Comparison of ENCODE assay signal across 26 cellular contexts in the genomic region with DNA sequence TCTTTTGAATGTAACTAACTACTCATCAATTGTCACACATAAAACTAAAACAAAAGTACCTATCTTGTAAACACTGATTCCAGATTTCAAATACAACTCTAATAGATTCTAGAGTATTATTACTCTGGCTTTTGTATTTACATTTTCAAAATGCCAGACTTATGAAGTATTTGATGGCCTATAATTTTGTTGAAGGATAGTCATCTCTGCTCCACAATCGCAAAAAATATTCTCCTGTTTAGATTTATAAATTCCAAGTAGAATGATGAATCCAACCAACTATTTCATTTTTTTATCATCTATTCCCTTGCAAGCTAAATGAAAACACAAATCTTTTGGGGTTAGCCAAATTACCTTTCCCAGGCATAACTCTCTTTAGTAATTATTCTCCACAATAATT.
"Had no signal": no experiment of that assay in that cellular context is flagged by ENCODE, and none has a peak within 500 bp of the region (broad histone marks: within the 10 kb centered on the region; RNA-seq: fewer than 3 reads in every experiment).

No MANE protein-coding gene starts in this region.

- H3K4me2 ChIP-seq: smooth muscle cell had no signal

- H3K4me1 ChIP-seq: right lobe of liver, uterus had no signal

- DNase-seq: hippocampal formation; kidney; left ventricle myocardium inferior; mesendoderm; midbrain; mucosa of descending colon; naive thymus-derived CD4-positive, alpha-beta T cell; nucleus accumbens; ovary; right lobe of liver; stimulated activated CD4-positive, alpha-beta T cell treated with anti-CD3 and anti-CD28 coated beads, Interleukin-1b, Interleukin-23, amount 100 ng/mL, for 48 hours; stimulated activated CD4-positive, alpha-beta T cell treated with anti-CD3 and anti-CD28 coated beads, Interleukin-2, amount 100 ng/mL, for 48 hours; stimulated activated CD4-positive, alpha-beta T cell treated with anti-CD3 and anti-CD28 coated beads, Interleukin-4, amount 100 ng/mL, for 4 hours; stimulated activated CD8-positive, alpha-beta memory T cell treated with anti-CD3 and anti-CD28 coated beads, Interleukin-4, amount 100 ng/mL, for 48 hours; stimulated activated naive CD4-positive, alpha-beta T cell treated with Interleukin-2 at 50 U/mL for 16 hours; stimulated activated naive CD8-positive, alpha-beta T cell treated with anti-CD3 and anti-CD28 coated beads, Interleukin-15, amount 100 ng/mL, for 72 hours; substantia nigra; uterus had no signal

- H3K27me3 ChIP-seq: ovary, right atrium auricular region, right lobe of liver, tibial nerve, uterus had no signal

- H3K27ac ChIP-seq: left ventricle myocardium inferior, ovary, right atrium auricular region, right lobe of liver, tibial nerve, uterus had no signal

- H3K36me3 ChIP-seq: ovary, right atrium auricular region, right lobe of liver, uterus had no signal

- H3K4me3 ChIP-seq: left ventricle myocardium inferior, lung, mucosa of descending colon, ovary, right atrium auricular region, right lobe of liver, smooth muscle cell, tibial nerve, uterus had no signal

- H3K27ac Mint-ChIP-seq: naive thymus-derived CD4-positive, alpha-beta T cell; natural killer cell treated with Interleukin-12 subunit alpha and Interleukin-12 subunit beta and Interleukin-15 and Interleukin-18, amount 100 ng/mL, for 72 hours; progenitor cell of endocrine pancreas; stimulated activated memory B cell treated with anti-CD40 and anti-IgM and Interleukin-4, amounts not matched to agents 10 μg/mL and 1 μg/mL and 100 μg/mL, for 72 hours; stimulated activated naive CD8-positive, alpha-beta T cell treated with anti-CD3 and anti-CD28 coated beads, Interleukin-15, amount 100 ng/mL, for 72 hours; type B pancreatic cell had no signal

- H3K27me3 Mint-ChIP-seq: naive thymus-derived CD4-positive, alpha-beta T cell; natural killer cell treated with Interleukin-12 subunit alpha and Interleukin-12 subunit beta and Interleukin-15 and Interleukin-18, amount 100 ng/mL, for 72 hours; progenitor cell of endocrine pancreas; stimulated activated memory B cell treated with anti-CD40 and anti-IgM and Interleukin-4, amounts not matched to agents 10 μg/mL and 1 μg/mL and 100 μg/mL, for 72 hours; stimulated activated naive CD8-positive, alpha-beta T cell treated with anti-CD3 and anti-CD28 coated beads, Interleukin-15, amount 100 ng/mL, for 72 hours; type B pancreatic cell had no signal

- ATAC-seq: mucosa of descending colon; naive thymus-derived CD4-positive, alpha-beta T cell; natural killer cell treated with Interleukin-12 subunit alpha and Interleukin-12 subunit beta and Interleukin-15 and Interleukin-18, amount 100 ng/mL, for 72 hours; right lobe of liver; stimulated activated memory B cell treated with anti-CD40 and anti-IgM and Interleukin-4, amounts not matched to agents 10 μg/mL and 1 μg/mL and 100 μg/mL, for 72 hours; stimulated activated naive CD8-positive, alpha-beta T cell treated with anti-CD3 and anti-CD28 coated beads, Interleukin-15, amount 100 ng/mL, for 72 hours had no signal

- H3K4me3 Mint-ChIP-seq: naive thymus-derived CD4-positive, alpha-beta T cell; natural killer cell treated with Interleukin-12 subunit alpha and Interleukin-12 subunit beta and Interleukin-15 and Interleukin-18, amount 100 ng/mL, for 72 hours; stimulated activated memory B cell treated with anti-CD40 and anti-IgM and Interleukin-4, amounts not matched to agents 10 μg/mL and 1 μg/mL and 100 μg/mL, for 72 hours; stimulated activated naive CD8-positive, alpha-beta T cell treated with anti-CD3 and anti-CD28 coated beads, Interleukin-15, amount 100 ng/mL, for 72 hours; type B pancreatic cell had no signal
